8 cellular contexts compared by ENCODE assay signal in the genomic region with DNA sequence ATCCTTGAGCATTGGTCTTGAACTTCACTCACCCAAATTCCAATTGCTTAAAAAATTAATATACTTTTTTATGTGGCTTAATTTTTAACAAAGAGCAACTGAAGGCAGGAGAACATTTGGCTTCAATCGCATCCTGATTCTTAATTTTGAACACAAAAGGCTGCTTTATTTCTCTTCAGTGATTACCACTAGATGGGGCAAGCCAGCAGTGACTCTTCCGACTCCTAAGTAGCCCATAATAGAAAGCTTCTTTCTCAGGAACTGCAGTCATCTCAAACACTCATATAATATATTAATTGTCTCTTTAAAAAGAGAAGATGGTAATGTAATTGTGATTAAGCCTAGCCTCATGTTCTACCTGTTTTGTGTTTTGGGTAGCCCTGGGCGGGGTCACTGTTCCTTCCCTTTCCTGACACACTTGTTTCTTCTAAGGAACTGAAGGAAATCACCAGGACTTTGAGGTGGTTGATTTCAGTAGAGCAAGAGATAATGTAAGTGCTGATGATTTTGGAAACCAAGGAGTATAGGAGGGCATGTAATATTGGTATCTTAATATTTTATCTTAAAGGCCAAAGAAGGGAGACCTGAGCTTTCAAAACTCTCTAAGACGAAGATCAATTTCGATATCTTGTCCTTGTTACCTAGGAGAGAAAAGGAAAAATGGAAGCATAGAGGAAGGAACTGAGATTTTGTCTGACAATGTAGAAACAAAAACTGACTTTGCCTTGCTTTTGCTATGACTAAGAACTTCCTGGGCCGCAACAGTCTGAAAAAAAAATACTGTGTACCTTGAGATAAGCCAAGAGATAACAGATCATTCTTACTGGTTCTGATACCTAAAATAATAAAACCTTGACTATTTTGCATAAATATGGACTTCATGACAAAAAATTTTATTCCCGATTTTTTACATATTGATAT.
A peak's percentile ranks its signal among the peaks of the same experiment; 100 is the strongest.
DNase-seq lines count a peak whose midpoint lies in the region; ATAC-seq and TF ChIP-seq lines count a peak whose summit lies in the region.

No MANE protein-coding gene starts in this region.

- no peaks in the 10 kb centered on the region for H3K27me3 Mint-ChIP-seq in CD4-positive, alpha-beta T cell
- peaks cover 4 to 9% (median 4%) of the 10 kb centered on the region in 3 donors for H3K27me3 Mint-ChIP-seq in immature natural killer cell (ENCODE audit: low read depth in 3 of 3)

- peak; percentile 59 for TF ChIP-seq CTCF in CD4-positive, alpha-beta T cell (IDR thresholded peaks at IDR 0.05)
- TF ChIP-seq CTCF in RWPE2 (IDR thresholded peaks at IDR 0.05; ENCODE audit: poor library complexity, severe bottlenecking), result peak; percentile 76
- TF ChIP-seq CTCF in epithelial cell of proximal tubule (conservative IDR thresholded peaks at IDR 0.05; ENCODE audit: low read depth, low read length), result peak; percentile 77
- peak; percentile 48 for TF ChIP-seq CTCF in osteoblast (IDR thresholded peaks at IDR 0.05; ENCODE audit: extremely low read depth, low read depth, low read length)
- no peak for TF ChIP-seq CTCF in lower leg skin (IDR thresholded peaks at IDR 0.05)

- no peaks in the 10 kb centered on the region for H3K27me3 ChIP-seq in CD4-positive, alpha-beta T cell (ENCODE audit: control insufficient read depth, insufficient read depth, low read length)
- H3K27me3 ChIP-seq in RWPE2 (ENCODE audit: insufficient read depth, poor library complexity, severe bottlenecking), result peaks cover 48% of the 10 kb centered on the region
- H3K27me3 ChIP-seq in osteoblast (ENCODE audit: insufficient read depth, low read length), result no peaks in the 10 kb centered on the region

- H3K4me1 ChIP-seq in RWPE2 (ENCODE audit: insufficient read depth, poor library complexity, severe bottlenecking) (no peaks in the 10 kb centered on the region), osteoblast (ENCODE audit: insufficient read depth, low read length) (no peaks in the 10 kb centered on the region)

- peak overlapping the region; percentile 4 for H3K4me3 Mint-ChIP-seq in CD4-positive, alpha-beta T cell
- no peak overlapping the region for H3K4me3 Mint-ChIP-seq in immature natural killer cell

- POLR2A ChIA-PET in CD4-positive, alpha-beta T cell (lab: Charles Lee), result interaction anchor here (1.0 kb wide), 2 partner anchors 17 to 552 kb away, joined by 4 to 6 read pairs; no protein-coding TSS in a partner anchor

- peak overlapping the region; percentile 73 for H3K27ac Mint-ChIP-seq in CD4-positive, alpha-beta T cell
- H3K27ac Mint-ChIP-seq in immature natural killer cell, result no peak overlapping the region

- peak in 2 of 10 experiments; percentile 6 to 8 for DNase-seq in CD4-positive, alpha-beta T cell
- DNase-seq in RWPE2 (ENCODE audit: low spot score), result no peak
- no peak for DNase-seq in epithelial cell of proximal tubule (ENCODE audit: low read depth)
- no peak for DNase-seq in osteoblast (ENCODE audit: insufficient read length, low spot score, missing footprints)
- DNase-seq in immature natural killer cell, result no peak
- no peak for DNase-seq in lower leg skin (ENCODE audit: low spot score in 2 of 2)

- H3K36me3 Mint-ChIP-seq in CD4-positive, alpha-beta T cell (ENCODE audit: low read depth), result no peaks in the 10 kb centered on the region
- no peaks in the 10 kb centered on the region for H3K36me3 Mint-ChIP-seq in immature natural killer cell

- WGBS in lower leg skin, 2 donors, result 50 to 63% methylated on average over 7 of the region's 7 CpGs

- intact Hi-C loops in CD4-positive, alpha-beta T cell (cut with DNase I, micrococcal nuclease), result loop anchor here (5.0 kb wide), 1 partner anchor 165 kb away; no protein-coding TSS in a partner anchor
- intact Hi-C loops in lower leg skin (cut with DNase I; ENCODE audit: low total_unique reads), result no loop called here

- H2AFZ ChIP-seq in osteoblast (ENCODE audit: low read length), result no peak overlapping the region

- CTCF ChIA-PET in CD4-positive, alpha-beta T cell (lab: Charles Lee), result interaction anchor here (0.6 to 1.3 kb wide), 3 partner anchors 8 to 165 kb away, joined by 3 to 6 read pairs (median 3); no protein-coding TSS in a partner anchor

- no peak overlapping the region for H3K4me2 ChIP-seq in osteoblast (ENCODE audit: insufficient read depth, low read length)

- H3K4me3 ChIP-seq in RWPE2 (ENCODE audit: severe bottlenecking) (no peak overlapping the region), epithelial cell of proximal tubule (ENCODE audit: low read depth, low read length) (no peak overlapping the region), osteoblast (ENCODE audit: insufficient read depth, low read length) (no peak overlapping the region), lower leg skin (ENCODE audit: low read depth, poor library complexity, severe bottlenecking) (no peak overlapping the region)

- H3K9me3 Mint-ChIP-seq in CD4-positive, alpha-beta T cell, result no peaks in the 10 kb centered on the region
- H3K9me3 Mint-ChIP-seq in immature natural killer cell, result no peaks in the 10 kb centered on the region

- H3K36me3 ChIP-seq in RWPE2 (ENCODE audit: low read depth) (no peaks in the 10 kb centered on the region), osteoblast (ENCODE audit: insufficient read depth, low read length) (no peaks in the 10 kb centered on the region)

- no peaks in the 10 kb centered on the region for H3K79me2 ChIP-seq in osteoblast (ENCODE audit: insufficient read depth, low read length)

- H3K27ac ChIP-seq in CD4-positive, alpha-beta T cell (ENCODE audit: low read depth, low read length), result peak overlapping the region; percentile 52
- no peak overlapping the region for H3K27ac ChIP-seq in RWPE2 (ENCODE audit: poor library complexity, severe bottlenecking)
- no peak overlapping the region for H3K27ac ChIP-seq in osteoblast (ENCODE audit: low read depth, low read length)

- H3K9me3 ChIP-seq in CD4-positive, alpha-beta T cell (ENCODE audit: control insufficient read depth, low read length), result no peaks in the 10 kb centered on the region
- H3K9me3 ChIP-seq in RWPE2 (ENCODE audit: severe bottlenecking) (no peaks in the 10 kb centered on the region), osteoblast (ENCODE audit: low read depth, low read length) (no peaks in the 10 kb centered on the region)

- no peak for TF ChIP-seq POLR2A in lower leg skin (IDR thresholded peaks at IDR 0.05)

- H4K20me1 ChIP-seq in osteoblast (ENCODE audit: insufficient read depth, low read length), result no peaks in the 10 kb centered on the region

- ATAC-seq in CD4-positive, alpha-beta T cell (ENCODE audit: poor library complexity), result peak; percentile 62
- peak; percentile 65 for ATAC-seq in GM18511 (IDR thresholded peaks at IDR 0.05; ENCODE audit: unreplicated experiment)
- ATAC-seq in HG03565 (IDR thresholded peaks at IDR 0.05; ENCODE audit: unreplicated experiment), result peak; percentile 81
- peak; percentile 58; the same call in 1 of the 3 replicates for ATAC-seq in RWPE2 (ENCODE audit: low read depth)

- H3K4me1 Mint-ChIP-seq in CD4-positive, alpha-beta T cell (ENCODE audit: low read depth), result peaks cover 26% of the 10 kb centered on the region
- no peaks in the 10 kb centered on the region for H3K4me1 Mint-ChIP-seq in immature natural killer cell

Comparison
In these comparisons a context has a peak if more than half of its experiments do, and no peak if none do; other contexts are left out.
1. CTCF ChIP-seq: peak in CD4-positive, alpha-beta T cell (single experiment), RWPE2 (single experiment), epithelial cell of proximal tubule (single experiment) and osteoblast (single experiment); none in lower leg skin (0 of 3).
2. Peak in every context shown above with its lines, with median percentiles within 50 percentile points of each other: ATAC-seq.